ENCODE assay signal across 24 cellular contexts in genomic region chr3:123159926-123160635, GRCh38. TPM values are rescaled to one million over a fixed set of nuclear protein-coding genes. Genes with fewer than 3 reads are reported as not detected.
DNase-seq lines count a peak whose midpoint lies in the region; ATAC-seq, FAIRE-seq and TF ChIP-seq lines count a peak whose summit lies in the region.
"Had no signal": no experiment of that assay in that cellular context is flagged by ENCODE, and none has a peak within 500 bp of the region (broad histone marks: within the 10 kb centered on the region; RNA-seq: fewer than 3 reads in every experiment).

No MANE protein-coding gene starts in this region.

- peaks cover 6% of the 10 kb centered on the region for H3K36me3 Mint-ChIP-seq in activated CD8-positive, alpha-beta memory T cell treated with anti-CD3 and anti-CD28 coated beads, Interleukin-2, amount 10 ng/mL, durations not matched to agents 7 days and 5 days
- peaks cover 40% of the 10 kb centered on the region for H3K36me3 Mint-ChIP-seq in astrocyte (ENCODE audit: low read depth, unreplicated experiment)

- peak; percentile 21 for DNase-seq in activated CD8-positive, alpha-beta memory T cell treated with anti-CD3 and anti-CD28 coated beads for 24 hours
- no peak for DNase-seq in activated CD8-positive, alpha-beta memory T cell treated with anti-CD3 and anti-CD28 coated beads, Interleukin-2, amount 10 ng/mL, durations not matched to agents 7 days and 5 days
- DNase-seq in astrocyte (ENCODE audit: low read depth) (peak; percentile 33), foreskin fibroblast (peak; percentile 68 to 85), stromal cell of bone marrow (ENCODE audit: low read depth) (peak; percentile 13), MG63 (no peak), dorsolateral prefrontal cortex (no peak), NCI-H1436 (lab: John Stamatoyannopoulos, UW) (no peak)
- DNase-seq: activated CD8-positive, alpha-beta memory T cell treated with anti-CD3 and anti-CD28 coated beads, Interleukin-2, amount 50 U/mL, for 4 hours; activated effector memory CD4-positive, alpha-beta T cell treated with anti-CD3 and anti-CD28 coated beads, Interleukin-2, amount 50 U/mL, for 16 hours; anterior cingulate cortex; DMS 273 treated with DMSO at 0.1 percent for 48 hours; NCI-H1092 treated with DMSO at 0.1 percent for 48 hours; NCI-H2081 treated with DMSO at 0.1 percent for 48 hours; NCI-H510A; stimulated activated CD4-positive, alpha-beta T cell treated with anti-CD3 and anti-CD28 coated beads, Interleukin-15, amount 100 ng/mL, for 24 hours; SW 1271; testis had no signal

- no peaks in the 10 kb centered on the region for H3K79me2 ChIP-seq in astrocyte (ENCODE audit: insufficient read depth, low read length)

- no peak overlapping the region for H3K4me2 ChIP-seq in astrocyte (ENCODE audit: low read length)
- H3K4me2 ChIP-seq: KMS-11 had no signal

- peaks cover 17% of the 10 kb centered on the region for H4K20me1 ChIP-seq in astrocyte (ENCODE audit: insufficient read depth, low read length)

- peaks cover 23% of the 10 kb centered on the region for H3K36me3 ChIP-seq in astrocyte (ENCODE audit: insufficient read depth, low read length)
- H3K36me3 ChIP-seq in MG63 = peaks cover 66% of the 10 kb centered on the region
- H3K36me3 ChIP-seq: neutrophil had no signal

- no peak overlapping the region for H3K9ac ChIP-seq in astrocyte (ENCODE audit: low read length)
- H3K9ac ChIP-seq: KMS-11 had no signal

- H3K9me3 Mint-ChIP-seq in activated CD8-positive, alpha-beta memory T cell treated with anti-CD3 and anti-CD28 coated beads, Interleukin-2, amount 10 ng/mL, durations not matched to agents 7 days and 5 days (ENCODE audit: low read depth) = no peaks in the 10 kb centered on the region
- no peaks in the 10 kb centered on the region for H3K9me3 Mint-ChIP-seq in astrocyte (ENCODE audit: unreplicated experiment)

- TF ChIP-seq CTCF in astrocyte (IDR thresholded peaks at IDR 0.05; ENCODE audit: insufficient read depth, low read depth, low read length) = no peak
- TF ChIP-seq CTCF in foreskin fibroblast (IDR thresholded peaks at IDR 0.05; ENCODE audit: low read depth, low read length) = no peak
- no peak for TF ChIP-seq CTCF in dorsolateral prefrontal cortex (IDR thresholded peaks at IDR 0.05 in 54 of 56, conservative IDR thresholded peaks at IDR 0.05 in 2 of 56; ENCODE audit: low read depth in 1 of 56, partially characterized antibody in 56 of 56)

- H3K27ac ChIP-seq in astrocyte (ENCODE audit: low read depth, low read length) = no peak overlapping the region
- no peak overlapping the region for H3K27ac ChIP-seq in dorsolateral prefrontal cortex
- H3K27ac ChIP-seq: coronary artery, KMS-11, neutrophil, testis had no signal

- intact Hi-C loops in dorsolateral prefrontal cortex (cut with DNase I) = no loop called here

- H3K4me1 ChIP-seq in astrocyte (ENCODE audit: insufficient read depth, low read length) = no peaks in the 10 kb centered on the region

- H2AFZ ChIP-seq in astrocyte (ENCODE audit: low read depth, low read length) = no peak overlapping the region

- H3K4me3 Mint-ChIP-seq in activated CD8-positive, alpha-beta memory T cell treated with anti-CD3 and anti-CD28 coated beads, Interleukin-2, amount 10 ng/mL, durations not matched to agents 7 days and 5 days = no peak overlapping the region
- H3K4me3 Mint-ChIP-seq in astrocyte (ENCODE audit: unreplicated experiment) = no peak overlapping the region
- H3K4me3 Mint-ChIP-seq: CD14-positive monocyte had no signal

- H3K4me1 Mint-ChIP-seq in activated CD8-positive, alpha-beta memory T cell treated with anti-CD3 and anti-CD28 coated beads, Interleukin-2, amount 10 ng/mL, durations not matched to agents 7 days and 5 days = no peaks in the 10 kb centered on the region
- H3K4me1 Mint-ChIP-seq in astrocyte (ENCODE audit: low read depth, unreplicated experiment) = peaks cover 7% of the 10 kb centered on the region

- no peak for FAIRE-seq in astrocyte (lab: Jason Lieb, UNC)
- FAIRE-seq: A204.1, TTC549 had no signal

- H3K27ac Mint-ChIP-seq in activated CD8-positive, alpha-beta memory T cell treated with anti-CD3 and anti-CD28 coated beads, Interleukin-2, amount 10 ng/mL, durations not matched to agents 7 days and 5 days = no peak overlapping the region
- H3K27ac Mint-ChIP-seq in astrocyte (ENCODE audit: unreplicated experiment) = no peak overlapping the region

- no peaks in the 10 kb centered on the region for H3K27me3 ChIP-seq in astrocyte (ENCODE audit: insufficient read depth, low read length)
- H3K27me3 ChIP-seq in MG63 = no peaks in the 10 kb centered on the region
- no peaks in the 10 kb centered on the region for H3K27me3 ChIP-seq in dorsolateral prefrontal cortex
- H3K27me3 ChIP-seq: neutrophil, testis had no signal

- no peaks in the 10 kb centered on the region for H3K9me3 ChIP-seq in astrocyte (ENCODE audit: insufficient read depth, low read depth, low read length)
- H3K9me3 ChIP-seq in MG63 = peaks cover under 1% of the 10 kb centered on the region; the same call in 1 of the 2 replicates
- H3K9me3 ChIP-seq: neutrophil, testis had no signal

- no peak overlapping the region for H3K4me3 ChIP-seq in astrocyte (ENCODE audit: insufficient read depth, low read depth, low read length)
- no peak overlapping the region for H3K4me3 ChIP-seq in foreskin fibroblast (ENCODE audit: low read depth in 1 of 2, low read length in 2 of 2)
- H3K4me3 ChIP-seq in MG63 = no peak overlapping the region
- no peak overlapping the region for H3K4me3 ChIP-seq in dorsolateral prefrontal cortex
- H3K4me3 ChIP-seq: coronary artery, testis had no signal

- H3K27me3 Mint-ChIP-seq in activated CD8-positive, alpha-beta memory T cell treated with anti-CD3 and anti-CD28 coated beads, Interleukin-2, amount 10 ng/mL, durations not matched to agents 7 days and 5 days = no peaks in the 10 kb centered on the region
- H3K27me3 Mint-ChIP-seq in astrocyte (ENCODE audit: low read depth, unreplicated experiment) = no peaks in the 10 kb centered on the region

- no peak for ATAC-seq in activated CD8-positive, alpha-beta memory T cell treated with anti-CD3 and anti-CD28 coated beads, Interleukin-2, amount 10 ng/mL, durations not matched to agents 7 days and 5 days

- CTCF ChIA-PET in activated CD8-positive, alpha-beta memory T cell treated with anti-CD3 and anti-CD28 coated beads, Interleukin-2, amount 10 ng/mL, durations not matched to agents 7 days and 5 days (lab: Charles Lee) = no interaction called here

RNA-seq across cellular contexts. Expression of gene SEC22A, which starts 41.7 kb away (rescaled TPM):
- 10 to 100 TPM; 14.5 to 15.2 TPM for total RNA-seq in activated CD8-positive, alpha-beta memory T cell treated with anti-CD3 and anti-CD28 coated beads, Interleukin-2, amount 10 ng/mL, durations not matched to agents 7 days and 5 days
- total RNA-seq in astrocyte (10.9 and 16.9 TPM in 2 replicates), dorsolateral prefrontal cortex (10 to 100 TPM in 119 of 120 experiments, 1 to 10 TPM in 1; 9.2 to 25.3 (median 18.7) TPM)
- total RNA-seq in MG63 (2014; rRNA removed; shearing (Covaris generic); ENCODE audit: low replicate concordance) = 36.0 and 46.9 TPM in 2 replicates

Comparison
In these comparisons a context has a peak if more than half of its experiments do, and no peak if none do; other contexts are left out.
1. DNase-seq: peak in activated CD8-positive, alpha-beta memory T cell treated with anti-CD3 and anti-CD28 coated beads for 24 hours (single experiment), astrocyte (single experiment), foreskin fibroblast (2 of 2) and stromal cell of bone marrow (single experiment); none in activated CD8-positive, alpha-beta memory T cell treated with anti-CD3 and anti-CD28 coated beads, Interleukin-2, amount 10 ng/mL, durations not matched to agents 7 days and 5 days (single experiment), MG63 (single experiment), dorsolateral prefrontal cortex (0 of 10) and NCI-H1436 (single experiment).